Comparison of ENCODE assay signal across 14 cellular contexts in the genomic region with DNA sequence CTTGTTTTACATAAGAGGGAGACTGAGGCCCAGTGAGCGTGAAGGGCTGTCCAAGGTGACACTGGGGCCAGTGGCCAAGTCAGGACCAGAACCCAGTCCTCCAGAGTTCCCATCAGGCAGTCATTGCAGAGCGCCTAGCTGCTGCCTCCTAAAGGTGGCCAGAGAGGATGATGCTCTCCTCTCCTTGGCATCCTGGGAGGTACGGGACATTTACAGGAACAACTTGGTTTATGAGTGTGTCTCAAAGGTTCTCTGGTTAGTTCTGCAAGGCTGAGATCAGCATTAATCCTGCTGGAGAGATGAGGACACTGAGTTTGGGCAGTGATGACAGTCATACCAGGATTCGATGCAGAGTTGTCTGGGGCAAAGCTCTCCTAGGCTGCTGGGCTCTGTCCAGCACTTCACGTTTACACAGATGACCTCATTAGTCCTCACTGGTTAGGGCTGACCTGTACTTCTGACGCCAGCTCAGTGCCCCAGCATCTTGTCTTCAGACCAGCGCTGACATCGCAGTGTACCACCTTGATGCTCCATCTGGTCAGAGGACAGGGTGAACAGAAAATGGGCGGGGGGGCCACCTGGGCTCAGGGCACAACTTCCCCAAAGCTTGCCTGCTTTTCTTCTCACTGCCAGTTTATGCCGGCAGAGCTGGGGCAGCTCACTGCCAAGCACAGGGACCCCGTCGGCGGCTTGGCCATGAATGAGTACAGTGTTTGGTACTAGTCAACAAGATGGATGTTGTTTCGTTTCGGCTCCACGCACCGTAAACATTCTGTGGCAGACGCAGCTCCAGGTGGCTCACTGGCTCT.
A peak's percentile ranks its signal among the peaks of the same experiment; 100 is the strongest.
DNase-seq lines count a peak whose midpoint lies in the region; ATAC-seq and TF ChIP-seq lines count a peak whose summit lies in the region.
"Had no signal": no experiment of that assay in that cellular context is flagged by ENCODE, and none has a peak within 500 bp of the region (broad histone marks: within the 10 kb centered on the region; RNA-seq: fewer than 3 reads in every experiment).

No MANE protein-coding gene starts in this region.

- no peak for TF ChIP-seq EP300 in Ishikawa (IDR thresholded peaks at IDR 0.05; ENCODE audit: borderline replicate concordance)
- no peak for TF ChIP-seq EP300 in tibial nerve (IDR thresholded peaks at IDR 0.05)

- 55% methylated on average over 18 of the region's 18 CpGs for WGBS in tibial nerve, 2 donors

- no peak for TF ChIP-seq RAD21 in Ishikawa (IDR thresholded peaks at IDR 0.05; ENCODE audit: low read depth)

- no peak overlapping the region for H3K27ac ChIP-seq in tibial nerve
- H3K27ac ChIP-seq: C4-2B had no signal

- no peaks in the 10 kb centered on the region for H3K27me3 ChIP-seq in tibial nerve

- H3K9me3 ChIP-seq in tibial nerve, result peaks cover 0 to 12% (median 0%) of the 10 kb centered on the region in 4 donors

- no peak for TF ChIP-seq POLR2A in tibial nerve (IDR thresholded peaks at IDR 0.05)

- H3K4me3 ChIP-seq in choroid plexus epithelial cell (ENCODE audit: low read depth, low read length), result no peak overlapping the region
- H3K4me3 ChIP-seq in tibial nerve, result no peak overlapping the region

- POLR2A ChIA-PET in GM10248 (lab: Yijun Ruan, JAX), result no interaction called here

- H3K36me3 ChIP-seq in tibial nerve, result no peaks in the 10 kb centered on the region

- CTCF ChIA-PET in GM10248 (lab: Yijun Ruan, JAX), result interaction anchor here (1.1 kb wide), 1 partner anchor 9 kb away, joined by 4 read pairs; no protein-coding TSS in a partner anchor

- H3K4me1 ChIP-seq in tibial nerve, result no peaks in the 10 kb centered on the region

- TF ChIP-seq CTCF in choroid plexus epithelial cell (conservative IDR thresholded peaks at IDR 0.05; ENCODE audit: low read depth, low read length) (no peak), tibial nerve (IDR thresholded peaks at IDR 0.05) (no peak), GM10248 (IDR thresholded peaks at IDR 0.05; ENCODE audit: control extremely low read depth, extremely low read depth, low read depth, missing control alignments) (no peak)

- no peak for ATAC-seq in HG03095 (IDR thresholded peaks at IDR 0.05; ENCODE audit: unreplicated experiment)
- ATAC-seq: stimulated activated naive B cell treated with anti-CD40 and anti-IgM and Interleukin-4, amounts not matched to agents 10 μg/mL and 1 μg/mL and 100 μg/mL, for 72 hours had no signal

- DNase-seq in AG08396 (ENCODE audit: low spot score) (peak; percentile 40), choroid plexus epithelial cell (ENCODE audit: low read depth) (peak; percentile 14), midbrain (lab: John Stamatoyannopoulos, UW) (peak; percentile 24), dedifferentiated amniotic fluid mesenchymal stem cell (ENCODE audit: extremely low spot score) (no peak), tibial nerve (ENCODE audit: low spot score in 2 of 2) (no peak), GM10248 (ENCODE audit: extremely low spot score) (no peak)
- DNase-seq: cerebellar nuclear complex; KG1; NCI-H510A treated with DMSO at 0.1 percent for 48 hours; stimulated activated CD4-positive, alpha-beta T cell treated with anti-CD3 and anti-CD28 coated beads, Interleukin-12 subunit alpha, Interleukin-12 subunit beta, amount 100 ng/mL, for 4 hours; stimulated activated naive B cell treated with anti-CD40 and anti-IgM and Interleukin-4, amounts not matched to agents 10 μg/mL and 1 μg/mL and 100 μg/mL, for 72 hours had no signal

TF ChIP-seq in Ishikawa, 13 proteins besides CTCF, POLR2A, EP300 and RAD21:
- TF ChIP-seq TAF1 (IDR thresholded peaks at IDR 0.05; ENCODE audit: low read depth), result no peak
- TF ChIP-seq, protein P1, sequence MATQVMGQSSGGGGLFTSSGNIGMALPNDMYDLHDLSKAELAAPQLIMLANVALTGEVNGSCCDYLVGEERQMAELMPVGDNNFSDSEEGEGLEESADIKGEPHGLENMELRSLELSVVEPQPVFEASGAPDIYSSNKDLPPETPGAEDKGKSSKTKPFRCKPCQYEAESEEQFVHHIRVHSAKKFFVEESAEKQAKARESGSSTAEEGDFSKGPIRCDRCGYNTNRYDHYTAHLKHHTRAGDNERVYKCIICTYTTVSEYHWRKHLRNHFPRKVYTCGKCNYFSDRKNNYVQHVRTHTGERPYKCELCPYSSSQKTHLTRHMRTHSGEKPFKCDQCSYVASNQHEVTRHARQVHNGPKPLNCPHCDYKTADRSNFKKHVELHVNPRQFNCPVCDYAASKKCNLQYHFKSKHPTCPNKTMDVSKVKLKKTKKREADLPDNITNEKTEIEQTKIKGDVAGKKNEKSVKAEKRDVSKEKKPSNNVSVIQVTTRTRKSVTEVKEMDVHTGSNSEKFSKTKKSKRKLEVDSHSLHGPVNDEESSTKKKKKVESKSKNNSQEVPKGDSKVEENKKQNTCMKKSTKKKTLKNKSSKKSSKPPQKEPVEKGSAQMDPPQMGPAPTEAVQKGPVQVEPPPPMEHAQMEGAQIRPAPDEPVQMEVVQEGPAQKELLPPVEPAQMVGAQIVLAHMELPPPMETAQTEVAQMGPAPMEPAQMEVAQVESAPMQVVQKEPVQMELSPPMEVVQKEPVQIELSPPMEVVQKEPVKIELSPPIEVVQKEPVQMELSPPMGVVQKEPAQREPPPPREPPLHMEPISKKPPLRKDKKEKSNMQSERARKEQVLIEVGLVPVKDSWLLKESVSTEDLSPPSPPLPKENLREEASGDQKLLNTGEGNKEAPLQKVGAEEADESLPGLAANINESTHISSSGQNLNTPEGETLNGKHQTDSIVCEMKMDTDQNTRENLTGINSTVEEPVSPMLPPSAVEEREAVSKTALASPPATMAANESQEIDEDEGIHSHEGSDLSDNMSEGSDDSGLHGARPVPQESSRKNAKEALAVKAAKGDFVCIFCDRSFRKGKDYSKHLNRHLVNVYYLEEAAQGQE (IDR thresholded peaks at IDR 0.05; ENCODE audit: low read depth), result peak; percentile 61

Comparison
In these comparisons a context has a peak if more than half of its experiments do, and no peak if none do; other contexts are left out.
1. DNase-seq: peak in AG08396 (single experiment), choroid plexus epithelial cell (single experiment) and midbrain (single experiment); none in dedifferentiated amniotic fluid mesenchymal stem cell (single experiment), tibial nerve (0 of 2) and GM10248 (single experiment).